23 cellular contexts compared by ENCODE assay signal in the genomic region with DNA sequence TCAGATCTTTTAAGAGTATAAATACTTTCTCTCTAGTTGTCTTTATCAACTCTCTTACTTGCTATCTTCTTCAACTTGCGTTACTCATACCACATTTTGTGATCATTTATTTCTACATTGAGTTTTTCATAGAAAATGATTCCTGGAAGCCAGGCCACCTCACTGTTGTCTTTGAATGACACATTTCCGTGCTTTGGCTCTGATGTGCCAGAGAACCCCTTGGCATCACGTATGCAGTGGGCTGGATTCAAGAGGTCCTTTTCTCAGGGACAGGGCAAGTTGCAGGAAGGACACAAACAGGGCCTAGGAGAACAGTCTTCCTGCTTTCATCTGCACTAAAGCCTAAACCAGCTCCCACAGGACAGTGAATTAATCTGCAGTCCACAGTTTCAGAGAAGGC.
A peak's percentile ranks its signal among the peaks of the same experiment; 100 is the strongest.
DNase-seq lines count a peak whose midpoint lies in the region.
"Had no signal": no experiment of that assay in that cellular context is flagged by ENCODE, and none has a peak within 500 bp of the region (broad histone marks: within the 10 kb centered on the region; RNA-seq: fewer than 3 reads in every experiment).

No MANE protein-coding gene starts in this region.

- no peak overlapping the region for H3K4ac ChIP-seq in trophoblast cell (ENCODE audit: low read depth, low read length)

- no peaks in the 10 kb centered on the region for H3K4me1 ChIP-seq in trophoblast cell (ENCODE audit: control insufficient read depth in 1 of 2, insufficient read depth in 2 of 2, low read length in 2 of 2)

- H2BK5ac ChIP-seq in trophoblast cell (ENCODE audit: low read depth, low read length, poor library complexity), result no peak overlapping the region

- H4K12ac ChIP-seq in trophoblast cell (ENCODE audit: low read depth, low read length), result no peak overlapping the region

- no peak overlapping the region for H2AFZ ChIP-seq in trophoblast cell (ENCODE audit: insufficient read depth, low read length, poor library complexity)
- H2AFZ ChIP-seq: hepatocyte had no signal

- no peak overlapping the region for H3K4me3 ChIP-seq in trophoblast cell (ENCODE audit: low read depth, low read length)
- H3K4me3 ChIP-seq: hepatocyte, ovary, SK-N-MC, transverse colon had no signal

- H4K91ac ChIP-seq in trophoblast cell (ENCODE audit: low read depth, low read length), result no peak overlapping the region

- no peak overlapping the region for H2AK5ac ChIP-seq in trophoblast cell (ENCODE audit: low read length)

- H3K79me1 ChIP-seq in trophoblast cell (ENCODE audit: low read length), result no peaks in the 10 kb centered on the region

- WGBS in trophoblast cell (ENCODE audit: extremely low coverage, insufficient coverage, insufficient read length), result no CpG with 5 or more reads among the region's 3 CpGs

- DNase-seq in NCI-H446 (lab: John Stamatoyannopoulos, UW) (peak; percentile 22 to 32), NCI-H446 treated with DMSO at 0.1 percent for 48 hours (lab: John Stamatoyannopoulos, UW) (no peak), HT1080 (ENCODE audit: low read depth) (peak; percentile 72), caudate nucleus (lab: John Stamatoyannopoulos, UW) (no peak), trophoblast cell (no peak), superior temporal gyrus (ENCODE audit: extremely low spot score) (no peak), SKM-1 treated with dmso at 0.1 percent for 144 hours (lab: John Stamatoyannopoulos, UW; ENCODE audit: unreplicated experiment) (no peak)
- no peak for DNase-seq in stimulated activated CD4-positive, alpha-beta T cell treated with anti-CD3 and anti-CD28 coated beads, Interleukin-2, amount 100 ng/mL, for 24 hours
- DNase-seq: activated CD4-positive, alpha-beta T cell treated with anti-CD3 and anti-CD28 coated beads, Interleukin-2, amount 10 ng/mL, durations not matched to agents 7 days and 5 days; activated CD8-positive, alpha-beta memory T cell treated with anti-CD3 and anti-CD28 coated beads, Interleukin-2, amount 10 ng/mL, durations not matched to agents 7 days and 5 days; effector CD4-positive, alpha-beta T cell; KBM-7; natural killer cell; NCI-H1436 treated with DMSO at 0.1 percent for 48 hours; NCI-H2107; NCI-H510A treated with DMSO at 0.1 percent for 48 hours; ovary; retina; stimulated activated CD4-positive, alpha-beta T cell treated with anti-CD3 and anti-CD28 coated beads, Interleukin-12 subunit alpha, Interleukin-12 subunit beta, amount 100 ng/mL, for 4 hours; stimulated activated naive CD8-positive, alpha-beta T cell treated with anti-CD3 and anti-CD28 coated beads, Interleukin-15, Interleukin-2, amounts not matched to agents 100 U/mL and 50 U/mL, for 24 hours; transverse colon had no signal

- peak overlapping the region; percentile 86 for H3K27ac ChIP-seq in caudate nucleus (ENCODE audit: low read depth, low read length)
- H3K27ac ChIP-seq in trophoblast cell (ENCODE audit: low read depth, low read length), result no peak overlapping the region
- H3K27ac ChIP-seq: hepatocyte, ovary, SK-N-MC, transverse colon had no signal

- no peak overlapping the region for H3K9ac ChIP-seq in trophoblast cell (ENCODE audit: low read length)

- no peak overlapping the region for H3K18ac ChIP-seq in trophoblast cell (ENCODE audit: low read length)

- H2BK12ac ChIP-seq in trophoblast cell (ENCODE audit: low read length), result no peak overlapping the region

- no peaks in the 10 kb centered on the region for H3K27me3 ChIP-seq in trophoblast cell (ENCODE audit: insufficient read depth, low read length)
- H3K27me3 ChIP-seq: hepatocyte, ovary, transverse colon had no signal

- H4K8ac ChIP-seq in trophoblast cell (ENCODE audit: low read depth, low read length), result no peak overlapping the region

- no peaks in the 10 kb centered on the region for H3K36me3 ChIP-seq in trophoblast cell (ENCODE audit: control insufficient read depth in 1 of 2, insufficient read depth in 2 of 2, low read length in 2 of 2)
- H3K36me3 ChIP-seq: ovary, transverse colon had no signal

- H3K23ac ChIP-seq in trophoblast cell (ENCODE audit: low read length), result peak overlapping the region; percentile 20

- no peaks in the 10 kb centered on the region for H3K79me2 ChIP-seq in trophoblast cell (ENCODE audit: control insufficient read depth, insufficient read depth, low read length, poor library complexity)
- H3K79me2 ChIP-seq: hepatocyte had no signal

- no peaks in the 10 kb centered on the region for H3K9me3 ChIP-seq in trophoblast cell (ENCODE audit: insufficient read depth, low read depth, low read length)
- H3K9me3 ChIP-seq: ovary, transverse colon had no signal

- no peak overlapping the region for H3K4me2 ChIP-seq in trophoblast cell (ENCODE audit: low read length)
- H3K4me2 ChIP-seq: hepatocyte had no signal

- H2BK120ac ChIP-seq in trophoblast cell (ENCODE audit: insufficient read depth, low read length, poor library complexity), result no peak overlapping the region

- H3K14ac ChIP-seq in trophoblast cell (ENCODE audit: low read length), result no peak overlapping the region

Comparison
In these comparisons a context has a peak if more than half of its experiments do, and no peak if none do; other contexts are left out.
1. DNase-seq: peak in NCI-H446 (2 of 2) and HT1080 (single experiment); none in NCI-H446 treated with DMSO at 0.1 percent for 48 hours (single experiment), caudate nucleus (0 of 61), trophoblast cell (0 of 2), stimulated activated CD4-positive, alpha-beta T cell treated with anti-CD3 and anti-CD28 coated beads, Interleukin-2, amount 100 ng/mL, for 24 hours (0 of 2), superior temporal gyrus (single experiment) and SKM-1 treated with dmso at 0.1 percent for 144 hours (single experiment).